Comparison of ENCODE assay signal across 24 cellular contexts in genomic region chr5:1944408-1944807, GRCh38.
DNase-seq lines count a peak whose midpoint lies in the region; TF ChIP-seq lines count a peak whose summit lies in the region.
"Had no signal": no experiment of that assay in that cellular context is flagged by ENCODE, and none has a peak within 500 bp of the region (broad histone marks: within the 10 kb centered on the region; RNA-seq: fewer than 3 reads in every experiment).

No MANE protein-coding gene starts in this region.

- no peak overlapping the region for H3K9ac ChIP-seq in BLaER1
- H3K9ac ChIP-seq in neural progenitor cell: no peak overlapping the region
- H3K9ac ChIP-seq: GM23248 had no signal

- H3K36me3 Mint-ChIP-seq in neural progenitor cell: no peaks in the 10 kb centered on the region
- H3K36me3 Mint-ChIP-seq: CD4-positive, alpha-beta memory T cell had no signal

- H3F3A ChIP-seq in neural progenitor cell (ENCODE audit: low read depth): no peaks in the 10 kb centered on the region

- H3K27me3 ChIP-seq in BLaER1: peaks cover 15% of the 10 kb centered on the region
- peaks cover 20% of the 10 kb centered on the region for H3K27me3 ChIP-seq in neural progenitor cell

- peaks cover 4% of the 10 kb centered on the region for H3K27me3 Mint-ChIP-seq in neural progenitor cell (ENCODE audit: insufficient read depth, low read depth)

- CTCF ChIA-PET in RWPE1 (lab: Yijun Ruan, JAX): interaction anchor here (0.8 kb wide), 1 partner anchor 35 kb away, joined by 5 read pairs; no protein-coding TSS in a partner anchor

- H3K4me3 Mint-ChIP-seq in neural progenitor cell: no peak overlapping the region
- H3K4me3 Mint-ChIP-seq: CD4-positive, alpha-beta memory T cell; HFFc6 had no signal

- H3K9me3 ChIP-seq in BLaER1: no peaks in the 10 kb centered on the region
- H3K9me3 ChIP-seq in neural progenitor cell (ENCODE audit: low read depth): no peaks in the 10 kb centered on the region
- H3K9me3 ChIP-seq: A549, BE2C, HAP-1 had no signal

- H3K4me1 ChIP-seq in BLaER1 (peaks cover 52% of the 10 kb centered on the region), neural progenitor cell (peaks cover 9% of the 10 kb centered on the region)
- H3K4me1 ChIP-seq: A549, BE2C, HAP-1 had no signal

- no peak overlapping the region for H2AFZ ChIP-seq in neural progenitor cell (replicated peaks)
- H2AFZ ChIP-seq: GM23248 had no signal

- no peaks in the 10 kb centered on the region for H3K36me3 ChIP-seq in BLaER1
- H3K36me3 ChIP-seq in neural progenitor cell: no peaks in the 10 kb centered on the region
- H3K36me3 ChIP-seq: BE2C, HAP-1 had no signal

- H3K4me3 ChIP-seq in BLaER1: no peak overlapping the region
- H3K4me3 ChIP-seq in neural progenitor cell: no peak overlapping the region
- H3K4me3 ChIP-seq: A549, GM12878, GM23248, HAP-1 had no signal

- no peak for TF ChIP-seq CTCF in RWPE1 (conservative IDR thresholded peaks at IDR 0.05; ENCODE audit: low read depth)
- no peak for TF ChIP-seq CTCF in neural progenitor cell (IDR thresholded peaks at IDR 0.05)

- H3K4me2 ChIP-seq in BLaER1 (peak overlapping the region; percentile 82; the same call in 1 of the 2 replicates), neural progenitor cell (peak overlapping the region; percentile 10)
- H3K4me2 ChIP-seq: A549 had no signal

- peak; percentile 93 for DNase-seq in ELF-1 (ENCODE audit: low read depth, low spot score)
- DNase-seq in RWPE1 (ENCODE audit: low spot score): no peak
- DNase-seq in neural progenitor cell (ENCODE audit: low spot score): peak; percentile 45
- DNase-seq in NCI-H774 (lab: John Stamatoyannopoulos, UW): no peak
- no peak for DNase-seq in NCI-H2196 treated with DMSO at 0.1 percent for 48 hours (lab: John Stamatoyannopoulos, UW; ENCODE audit: unreplicated experiment)
- no peak for DNase-seq in NCI-H1105 treated with DMSO at 0.1 percent for 48 hours (lab: John Stamatoyannopoulos, UW)
- no peak for DNase-seq in iPS-NIHi7 (ENCODE audit: extremely low spot score)
- DNase-seq: 8988T; ACHN; AML-193; BE2C; C1 segment of cervical spinal cord; Calu3; CD4-positive, alpha-beta memory T cell; COR-L47; DMS53; DMS79 treated with DMSO at 0.1 percent for 48 hours; GDM1; GM23248; HFFc6 had no signal

- POLR2A ChIA-PET in RWPE1 (lab: Yijun Ruan, JAX; ENCODE audit: low non-redundant PET): no interaction called here

- H3K79me2 ChIP-seq in neural progenitor cell (ENCODE audit: low read depth): no peaks in the 10 kb centered on the region

- no peak overlapping the region for H3K27ac ChIP-seq in BLaER1
- peak overlapping the region; percentile 72 for H3K27ac ChIP-seq in RWPE1
- no peak overlapping the region for H3K27ac ChIP-seq in neural progenitor cell
- H3K27ac ChIP-seq: A549, GM23248 had no signal

- H3K9me3 Mint-ChIP-seq in neural progenitor cell: no peaks in the 10 kb centered on the region

- peaks cover 14% of the 10 kb centered on the region for H3K4me1 Mint-ChIP-seq in neural progenitor cell
- H3K4me1 Mint-ChIP-seq: CD4-positive, alpha-beta memory T cell had no signal

- H4K20me1 ChIP-seq in BLaER1: no peaks in the 10 kb centered on the region
- peaks cover 2% of the 10 kb centered on the region for H4K20me1 ChIP-seq in neural progenitor cell (ENCODE audit: low read depth)

- H3K27ac Mint-ChIP-seq in neural progenitor cell: no peak overlapping the region
- H3K27ac Mint-ChIP-seq: CD4-positive, alpha-beta memory T cell; HFFc6 had no signal

Comparison
In these comparisons a context has a peak if more than half of its experiments do, and no peak if none do; other contexts are left out.
1. DNase-seq: peak in ELF-1 (single experiment) and neural progenitor cell (single experiment); none in RWPE1 (single experiment), NCI-H774 (single experiment), NCI-H2196 treated with DMSO at 0.1 percent for 48 hours (single experiment), NCI-H1105 treated with DMSO at 0.1 percent for 48 hours (single experiment) and iPS-NIHi7 (single experiment).